In genomic region chr20:50928469-50928868, GRCh38 we compare ENCODE assay signal across 10 cellular contexts. TPM values are rescaled to one million over a fixed set of nuclear protein-coding genes. Genes with fewer than 3 reads are reported as not detected.
DNase-seq lines count a peak whose midpoint lies in the region; ATAC-seq, FAIRE-seq and TF ChIP-seq lines count a peak whose summit lies in the region.
"Had no signal": no experiment of that assay in that cellular context is flagged by ENCODE, and none has a peak within 500 bp of the region (broad histone marks: within the 10 kb centered on the region; RNA-seq: fewer than 3 reads in every experiment).

No MANE protein-coding gene starts in this region.

- peak overlapping the region; percentile 38 for H3K27ac Mint-ChIP-seq in activated naive CD8-positive, alpha-beta T cell treated with anti-CD3 and anti-CD28 coated beads for 36 hours

- in situ Hi-C loops in GM23248 (cut with MboI): no loop called here

- no peak overlapping the region; the same call in 1 of the 2 replicates for H3K9ac ChIP-seq in GM23248
- no peak overlapping the region for H3K9ac ChIP-seq in kidney (ENCODE audit: low read length in 2 of 2)

- peaks cover 26% of the 10 kb centered on the region for H3F3A ChIP-seq in GM23248 (ENCODE audit: insufficient read depth)

- H3K27ac ChIP-seq in A673 (ENCODE audit: low read depth, low read length, poor library complexity, severe bottlenecking) (no peak overlapping the region), GM23248 (no peak overlapping the region), kidney (ENCODE audit: low read depth in 2 of 2, low read length in 2 of 2) (peak overlapping the region; percentile 2 to 5), RWPE1 (no peak overlapping the region)

- H3K9me3 ChIP-seq in A673 (ENCODE audit: low read depth, low read length, poor library complexity, severe bottlenecking): no peaks in the 10 kb centered on the region
- no peaks in the 10 kb centered on the region for H3K9me3 ChIP-seq in GM23248 (ENCODE audit: low read depth)
- no peaks in the 10 kb centered on the region for H3K9me3 ChIP-seq in kidney (ENCODE audit: control insufficient read depth in 1 of 2, low read length in 2 of 2)

- CTCF ChIA-PET in A673 (lab: Charles Lee): interaction anchor here (3.5 kb wide), 1 partner anchor 134 kb away, joined by 22 read pairs; the partner anchor contains the start of gene BCAS4
- CTCF ChIA-PET in RWPE1 (lab: Yijun Ruan, JAX): interaction anchor here (0.6 to 7.6 kb wide), 7 partner anchors 8 to 762 kb away, joined by 3 to 58 read pairs (median 5); partner anchors contain the start of gene BCAS4

- TF ChIP-seq CTCF in A673 (conservative IDR thresholded peaks at IDR 0.05; ENCODE audit: low read depth, low read length): no peak
- no peak for TF ChIP-seq CTCF in kidney (IDR thresholded peaks at IDR 0.05; ENCODE audit: borderline replicate concordance, extremely low read depth, insufficient read depth)
- TF ChIP-seq CTCF in RWPE1 (conservative IDR thresholded peaks at IDR 0.05; ENCODE audit: low read depth): no peak

- H3K4me2 ChIP-seq in GM23248 (ENCODE audit: unreplicated experiment): peak overlapping the region; percentile 84

- H3K27me3 ChIP-seq in A673 (replicated peaks; ENCODE audit: insufficient read depth, low read depth, low read length, poor library complexity) (no peaks in the 10 kb centered on the region), GM23248 (replicated peaks; ENCODE audit: insufficient read depth) (no peaks in the 10 kb centered on the region)

- ATAC-seq in GM21717 (IDR thresholded peaks at IDR 0.05; ENCODE audit: unreplicated experiment): no peak

- peaks cover 57% of the 10 kb centered on the region for H3K4me1 Mint-ChIP-seq in activated naive CD8-positive, alpha-beta T cell treated with anti-CD3 and anti-CD28 coated beads for 36 hours

- no peaks in the 10 kb centered on the region for H3K9me3 Mint-ChIP-seq in activated naive CD8-positive, alpha-beta T cell treated with anti-CD3 and anti-CD28 coated beads for 36 hours

- peaks cover 62% of the 10 kb centered on the region for H3K36me3 ChIP-seq in A673 (ENCODE audit: insufficient read depth, low read length, poor library complexity, severe bottlenecking)
- peaks cover 14% of the 10 kb centered on the region for H3K36me3 ChIP-seq in GM23248 (ENCODE audit: low read depth)
- H3K36me3 ChIP-seq in kidney (ENCODE audit: control insufficient read depth in 1 of 2, insufficient read depth in 2 of 2, low read length in 2 of 2): no peaks in the 10 kb centered on the region

- H3K4me1 ChIP-seq in A673 (ENCODE audit: insufficient read depth, low read length, poor library complexity, severe bottlenecking): peaks cover 43% of the 10 kb centered on the region
- H3K4me1 ChIP-seq in GM23248 (ENCODE audit: insufficient read depth): peaks cover 45% of the 10 kb centered on the region
- H3K4me1 ChIP-seq in kidney (ENCODE audit: control insufficient read depth in 1 of 2, insufficient read depth in 1 of 2, low read depth in 1 of 2, low read length in 2 of 2): peaks cover 15 to 20% of the 10 kb centered on the region in 2 donors

- DNase-seq in A673 (ENCODE audit: low spot score) (no peak), GM23248 (no peak), kidney (no peak), RWPE1 (ENCODE audit: low spot score) (no peak), DMS153 treated with DMSO at 0.1 percent for 48 hours (lab: John Stamatoyannopoulos, UW; ENCODE audit: unreplicated experiment) (no peak), NCI-H524 treated with DMSO at 0.1 percent for 48 hours (lab: John Stamatoyannopoulos, UW) (no peak)
- DNase-seq in activated naive CD8-positive, alpha-beta T cell treated with anti-CD3 and anti-CD28 coated beads for 36 hours: no peak
- DNase-seq: activated gamma-delta T cell, NCI-H524 had no signal

- H3K36me3 Mint-ChIP-seq in activated naive CD8-positive, alpha-beta T cell treated with anti-CD3 and anti-CD28 coated beads for 36 hours: peaks cover 65% of the 10 kb centered on the region

- POLR2A ChIA-PET in A673 (lab: Charles Lee; ENCODE audit: low non-redundant PET): no interaction called here
- POLR2A ChIA-PET in RWPE1 (lab: Yijun Ruan, JAX; ENCODE audit: low non-redundant PET): no interaction called here

- H3K9me2 ChIP-seq in GM23248 (ENCODE audit: insufficient read depth): no peaks in the 10 kb centered on the region

- peak overlapping the region; percentile 64 for H3K4me3 ChIP-seq in A673 (ENCODE audit: low read depth, low read length, poor library complexity, severe bottlenecking)
- H3K4me3 ChIP-seq in GM23248: peak overlapping the region; percentile 82
- H3K4me3 ChIP-seq in kidney (ENCODE audit: low read length in 2 of 2): peak overlapping the region; percentile 15 to 71

- H3K4me3 Mint-ChIP-seq in activated naive CD8-positive, alpha-beta T cell treated with anti-CD3 and anti-CD28 coated beads for 36 hours: peak overlapping the region; percentile 87

- H4K20me1 ChIP-seq in GM23248 (ENCODE audit: insufficient read depth): peaks cover 9% of the 10 kb centered on the region; the same call in 1 of the 2 replicates

- H3K79me2 ChIP-seq in GM23248 (ENCODE audit: insufficient read depth): peaks cover 70% of the 10 kb centered on the region

- no peak for FAIRE-seq in kidney (lab: Jason Lieb, UNC)

- BruUV-seq in A673 (replicated peaks; lab: Mats Ljungman, UMichigan): no TSS peak

- intact Hi-C loops in A673 (cut with micrococcal nuclease; ENCODE audit: unreplicated experiment) (loop anchor here (5.0 kb wide), 2 partner anchors 111 to 136 kb away; no protein-coding TSS in a partner anchor), kidney (cut with DNase I) (loop anchor here (10.0 kb wide), 2 partner anchors 64 to 134 kb away; partner anchors contain the start of gene BCAS4)

- no peak overlapping the region for H2AFZ ChIP-seq in GM23248

- H3K27me3 Mint-ChIP-seq in activated naive CD8-positive, alpha-beta T cell treated with anti-CD3 and anti-CD28 coated beads for 36 hours: no peaks in the 10 kb centered on the region

- 47 to 48% methylated on average over 5 of the region's 5 CpGs for WGBS in GM23248 (ENCODE audit: low coverage in 1 of 2, low lambda C conversion rate in 2 of 2, missing lambda C conversion rate in 2 of 2), 2 experiments

RNA-seq across cellular contexts. Expression of gene ADNP, which starts 2.8 kb away (rescaled TPM):
- 104 and 108 TPM in 2 replicates for total RNA-seq in A673 (2021)
- 14.9 and 15.0 TPM in 2 replicates for total RNA-seq in GM23248 (2014; rRNA removed; shearing (Covaris generic))
- 32.6 and 34.2 TPM in 2 replicates for polyA plus RNA-seq in GM23248 (2016; fragmentation: Nextera tagmentation; extraction: Ambion mirVana)
- 10 to 100 TPM; 73.0 to 80.7 TPM for total RNA-seq in activated naive CD8-positive, alpha-beta T cell treated with anti-CD3 and anti-CD28 coated beads for 36 hours
- 66.7 TPM for total RNA-seq in kidney
- 32.0 TPM for polyA plus RNA-seq in kidney (ENCODE audit: insufficient read depth, low read depth, low replicate concordance)

RNA-seq across cellular contexts. Expression of gene DPM1, which starts 29.9 kb away (rescaled TPM):
- total RNA-seq in A673 (2021) (62.5 and 65.5 TPM in 2 replicates), kidney (32.4 TPM)
- 59.1 and 93.1 TPM in 2 replicates for total RNA-seq in GM23248 (2014; rRNA removed; shearing (Covaris generic))
- polyA plus RNA-seq in GM23248 (2016; fragmentation: Nextera tagmentation; extraction: Ambion mirVana) (122 and 127 TPM in 2 replicates), kidney (ENCODE audit: insufficient read depth, low read depth, low replicate concordance) (53.2 TPM)
- 10 to 100 TPM; 84.6 to 88.1 TPM for total RNA-seq in activated naive CD8-positive, alpha-beta T cell treated with anti-CD3 and anti-CD28 coated beads for 36 hours

RNA-seq across cellular contexts. Expression of gene MOCS3, which starts 30.1 kb away (rescaled TPM):
- total RNA-seq in A673 (2021) (5.3 and 5.9 TPM in 2 replicates), kidney (5.1 TPM)
- total RNA-seq in GM23248 (2014; rRNA removed; shearing (Covaris generic)): 7.2 and 11.5 TPM in 2 replicates
- polyA plus RNA-seq in GM23248 (2016; fragmentation: Nextera tagmentation; extraction: Ambion mirVana) (5.3 and 5.6 TPM in 2 replicates), kidney (ENCODE audit: insufficient read depth, low read depth, low replicate concordance) (1.9 TPM)
- 1 to 10 TPM; 7.8 TPM for total RNA-seq in activated naive CD8-positive, alpha-beta T cell treated with anti-CD3 and anti-CD28 coated beads for 36 hours

Comparison
In these comparisons a context has a peak if more than half of its experiments do, and no peak if none do; other contexts are left out.
1. H3K27ac ChIP-seq: peak in kidney (2 of 2); none in A673 (single experiment), GM23248 (single experiment) and RWPE1 (single experiment).
2. Peak in every context shown above with its lines, with median percentiles within 50 percentile points of each other: H3K4me3 ChIP-seq.